In genomic region chr18:57220485-57220884, GRCh38 we compare ENCODE assay signal across 23 cellular contexts.
"Had no signal": no experiment of that assay in that cellular context is flagged by ENCODE, and none has a peak within 500 bp of the region (broad histone marks: within the 10 kb centered on the region; RNA-seq: fewer than 3 reads in every experiment).

No MANE protein-coding gene starts in this region.

- H3K36me3 ChIP-seq: colonic mucosa, esophagus muscularis mucosa, transverse colon, vagina had no signal

- H2AFZ ChIP-seq: hepatocyte had no signal

- H3K4me3 Mint-ChIP-seq: activated CD4-positive, alpha-beta T cell treated with anti-CD3 and anti-CD28 coated beads, Interleukin-2, amount 10 ng/mL, durations not matched to agents 24 days and 14 days; activated naive CD8-positive, alpha-beta T cell treated with anti-CD3 and anti-CD28 coated beads for 36 hours; memory B cell; natural killer cell treated with Interleukin-12 subunit alpha and Interleukin-12 subunit beta and Interleukin-15 and Interleukin-18, amount 100 ng/mL, for 72 hours had no signal

- H3K36me3 Mint-ChIP-seq: activated naive CD8-positive, alpha-beta T cell treated with anti-CD3 and anti-CD28 coated beads for 36 hours; memory B cell; natural killer cell treated with Interleukin-12 subunit alpha and Interleukin-12 subunit beta and Interleukin-15 and Interleukin-18, amount 100 ng/mL, for 72 hours had no signal

- H3K4me1 Mint-ChIP-seq: activated CD4-positive, alpha-beta T cell treated with anti-CD3 and anti-CD28 coated beads, Interleukin-2, amount 10 ng/mL, durations not matched to agents 24 days and 14 days; activated naive CD8-positive, alpha-beta T cell treated with anti-CD3 and anti-CD28 coated beads for 36 hours; memory B cell had no signal

- H3K79me2 ChIP-seq: hepatocyte had no signal

- ATAC-seq: body of pancreas; left ventricle myocardium superior; natural killer cell treated with Interleukin-12 subunit alpha and Interleukin-12 subunit beta and Interleukin-15 and Interleukin-18, amount 100 ng/mL, for 72 hours; right cardiac atrium had no signal

- H3K4me2 ChIP-seq: hepatocyte had no signal

- H3K4me3 ChIP-seq: body of pancreas, colonic mucosa, esophagus muscularis mucosa, hepatocyte, transverse colon, vagina had no signal

- H3K4me1 ChIP-seq: colonic mucosa, esophagus muscularis mucosa, transverse colon, vagina had no signal

- DNase-seq: activated CD4-positive, alpha-beta T cell treated with anti-CD3 and anti-CD28 coated beads, Interleukin-2, amount 10 ng/mL, durations not matched to agents 24 days and 14 days; activated CD4-positive, CD25-positive, alpha-beta regulatory T cell; activated CD8-positive, alpha-beta memory T cell treated with anti-CD3 and anti-CD28 coated beads for 24 hours; activated naive CD8-positive, alpha-beta T cell treated with anti-CD3 and anti-CD28 coated beads for 36 hours; amygdala; body of pancreas; central memory CD4-positive, alpha-beta T cell; colonic mucosa; left ventricle myocardium superior; occipital lobe; right cardiac atrium; small intestine; stimulated activated CD4-positive, alpha-beta T cell treated with anti-CD3 and anti-CD28 coated beads, Interleukin-4, amount 100 ng/mL, for 4 hours; stimulated activated CD8-positive, alpha-beta memory T cell treated with anti-CD3 and anti-CD28 coated beads, Interleukin-4, amount 100 ng/mL, for 48 hours; stimulated activated naive CD4-positive, alpha-beta T cell treated with Interleukin-2 at 50 U/mL for 16 hours; substantia nigra; transverse colon had no signal

- H3K27ac Mint-ChIP-seq: activated CD4-positive, alpha-beta T cell treated with anti-CD3 and anti-CD28 coated beads, Interleukin-2, amount 10 ng/mL, durations not matched to agents 24 days and 14 days; activated naive CD8-positive, alpha-beta T cell treated with anti-CD3 and anti-CD28 coated beads for 36 hours; memory B cell; natural killer cell treated with Interleukin-12 subunit alpha and Interleukin-12 subunit beta and Interleukin-15 and Interleukin-18, amount 100 ng/mL, for 72 hours; progenitor cell of endocrine pancreas had no signal

- H3K9me3 Mint-ChIP-seq: activated CD4-positive, alpha-beta T cell treated with anti-CD3 and anti-CD28 coated beads, Interleukin-2, amount 10 ng/mL, durations not matched to agents 24 days and 14 days; activated naive CD8-positive, alpha-beta T cell treated with anti-CD3 and anti-CD28 coated beads for 36 hours; memory B cell; natural killer cell treated with Interleukin-12 subunit alpha and Interleukin-12 subunit beta and Interleukin-15 and Interleukin-18, amount 100 ng/mL, for 72 hours had no signal

- H3K27me3 Mint-ChIP-seq: activated CD4-positive, alpha-beta T cell treated with anti-CD3 and anti-CD28 coated beads, Interleukin-2, amount 10 ng/mL, durations not matched to agents 24 days and 14 days; natural killer cell treated with Interleukin-12 subunit alpha and Interleukin-12 subunit beta and Interleukin-15 and Interleukin-18, amount 100 ng/mL, for 72 hours; progenitor cell of endocrine pancreas had no signal

- H3K27ac ChIP-seq: body of pancreas, colonic mucosa, esophagus muscularis mucosa, hepatocyte, transverse colon, vagina had no signal

- H3K27me3 ChIP-seq: body of pancreas, colonic mucosa, transverse colon, vagina had no signal

- H3K9me3 ChIP-seq: body of pancreas, colonic mucosa, esophagus muscularis mucosa, transverse colon, vagina had no signal
